8 cellular contexts compared by ENCODE assay signal in the genomic region with DNA sequence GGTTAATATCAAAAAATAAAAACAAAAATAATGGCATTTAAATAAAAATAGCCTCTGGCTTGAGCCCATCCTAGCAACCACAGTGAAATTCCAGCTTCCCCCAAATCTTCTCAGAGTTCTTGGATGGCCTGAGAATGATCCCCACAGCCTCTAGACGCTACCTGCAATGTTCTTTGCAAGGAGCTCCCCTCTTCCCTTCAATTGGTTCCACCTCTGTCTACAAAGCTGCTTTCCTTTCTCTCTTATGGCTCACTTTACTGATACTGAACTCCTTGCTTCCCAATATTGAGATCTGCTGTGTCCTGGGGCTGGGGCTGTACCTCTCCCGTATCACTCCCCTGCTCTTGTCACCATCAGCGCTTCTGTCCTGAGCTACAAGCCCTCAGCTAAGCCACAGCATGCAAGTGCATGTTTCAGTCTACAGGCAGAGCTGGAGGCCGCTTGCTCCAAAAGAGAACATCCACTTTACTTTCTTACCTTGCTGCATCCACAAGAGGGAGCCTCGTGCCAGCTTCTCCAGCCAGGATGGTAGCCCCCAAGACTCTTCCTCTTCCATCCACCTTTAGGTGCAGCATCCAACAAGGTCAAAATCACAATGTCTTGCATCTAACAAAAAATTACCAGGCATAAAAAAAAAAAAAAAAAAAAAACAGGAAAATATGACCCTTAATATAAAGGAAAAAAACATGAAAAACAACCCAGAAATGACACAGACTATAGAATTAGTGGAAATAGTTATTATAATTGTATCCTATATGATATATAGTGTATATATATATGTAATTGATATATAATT. TPM values are rescaled to one million over a fixed set of nuclear protein-coding genes. Genes with fewer than 3 reads are reported as not detected.
DNase-seq lines count a peak whose midpoint lies in the region; ATAC-seq and TF ChIP-seq lines count a peak whose summit lies in the region.

No MANE protein-coding gene starts in this region.

- TF ChIP-seq POLR2A in NB4 (IDR thresholded peaks at IDR 0.05; ENCODE audit: extremely low read depth, insufficient read length), result no peak

- H3K9me3 ChIP-seq in right atrium auricular region, result peaks cover 0 to 7% of the 10 kb centered on the region in 2 donors

- H3K27ac ChIP-seq in right atrium auricular region, result no peak overlapping the region

- intact Hi-C loops in Right ventricle myocardium superior (cut with DNase I), result no loop called here

- no peaks in the 10 kb centered on the region for H3K27me3 ChIP-seq in right atrium auricular region

- TF ChIP-seq CTCF in right atrium auricular region (IDR thresholded peaks at IDR 0.05), result peak in 1 of 2 donors; percentile 53
- TF ChIP-seq CTCF in NB4 (IDR thresholded peaks at IDR 0.05; ENCODE audit: low read depth, low read length), result peak; percentile 91
- TF ChIP-seq CTCF in fibroblast of the aortic adventitia (IDR thresholded peaks at IDR 0.05; ENCODE audit: insufficient read depth, low read length), result peak; percentile 86
- TF ChIP-seq CTCF in retinal pigment epithelial cell (conservative IDR thresholded peaks at IDR 0.05; ENCODE audit: low read depth, low read length), result peak; percentile 82

- DNase-seq in Right ventricle myocardium superior (no peak), right atrium auricular region (ENCODE audit: low spot score) (no peak), NB4 (ENCODE audit: low read depth) (peak; percentile 81), SW 1271 (lab: John Stamatoyannopoulos, UW) (peak; percentile 29), fibroblast of the aortic adventitia (ENCODE audit: low read depth) (peak; percentile 76), retinal pigment epithelial cell (ENCODE audit: low read depth) (peak; percentile 25)
- DNase-seq in stimulated activated CD4-positive, alpha-beta T cell treated with anti-CD3 and anti-CD28 coated beads, Interleukin-12 subunit alpha, Interleukin-12 subunit beta, amount 100 ng/mL, for 4 hours, result no peak
- DNase-seq in effector CD8-positive, alpha-beta T cell (lab: John Stamatoyannopoulos, UW), result no peak

- H3K4me1 ChIP-seq in right atrium auricular region, result no peaks in the 10 kb centered on the region

- no peaks in the 10 kb centered on the region for H3K36me3 ChIP-seq in right atrium auricular region

- no peak overlapping the region for H3K4me3 ChIP-seq in right atrium auricular region
- H3K4me3 ChIP-seq in NB4 (ENCODE audit: low read depth, low read length), result no peak overlapping the region
- no peak overlapping the region for H3K4me3 ChIP-seq in fibroblast of the aortic adventitia (ENCODE audit: low read depth, low read length)
- no peak overlapping the region for H3K4me3 ChIP-seq in retinal pigment epithelial cell (ENCODE audit: low read length)

- peak; percentile 68 for ATAC-seq in Right ventricle myocardium superior (ENCODE audit: poor library complexity)

RNA-seq across cellular contexts. Expression of gene PRSS3, which starts 57.4 kb away (rescaled TPM):
- not detected for total RNA-seq in Right ventricle myocardium superior
- total RNA-seq in right atrium auricular region, result 1 to 10 TPM in 1 of 2 donors, not detected in 1; 3.5 TPM
- total RNA-seq in fibroblast of the aortic adventitia (ENCODE audit: low replicate concordance), result 5.7 and 145 TPM in 2 replicates

Comparison
In these comparisons a context has a peak if more than half of its experiments do, and no peak if none do; other contexts are left out.
1. DNase-seq: peak in NB4 (single experiment), SW 1271 (2 of 2), fibroblast of the aortic adventitia (single experiment) and retinal pigment epithelial cell (single experiment); none in Right ventricle myocardium superior (single experiment), right atrium auricular region (single experiment), stimulated activated CD4-positive, alpha-beta T cell treated with anti-CD3 and anti-CD28 coated beads, Interleukin-12 subunit alpha, Interleukin-12 subunit beta, amount 100 ng/mL, for 4 hours (single experiment) and effector CD8-positive, alpha-beta T cell (single experiment).